8 cellular contexts compared by ENCODE assay signal in the genomic region with DNA sequence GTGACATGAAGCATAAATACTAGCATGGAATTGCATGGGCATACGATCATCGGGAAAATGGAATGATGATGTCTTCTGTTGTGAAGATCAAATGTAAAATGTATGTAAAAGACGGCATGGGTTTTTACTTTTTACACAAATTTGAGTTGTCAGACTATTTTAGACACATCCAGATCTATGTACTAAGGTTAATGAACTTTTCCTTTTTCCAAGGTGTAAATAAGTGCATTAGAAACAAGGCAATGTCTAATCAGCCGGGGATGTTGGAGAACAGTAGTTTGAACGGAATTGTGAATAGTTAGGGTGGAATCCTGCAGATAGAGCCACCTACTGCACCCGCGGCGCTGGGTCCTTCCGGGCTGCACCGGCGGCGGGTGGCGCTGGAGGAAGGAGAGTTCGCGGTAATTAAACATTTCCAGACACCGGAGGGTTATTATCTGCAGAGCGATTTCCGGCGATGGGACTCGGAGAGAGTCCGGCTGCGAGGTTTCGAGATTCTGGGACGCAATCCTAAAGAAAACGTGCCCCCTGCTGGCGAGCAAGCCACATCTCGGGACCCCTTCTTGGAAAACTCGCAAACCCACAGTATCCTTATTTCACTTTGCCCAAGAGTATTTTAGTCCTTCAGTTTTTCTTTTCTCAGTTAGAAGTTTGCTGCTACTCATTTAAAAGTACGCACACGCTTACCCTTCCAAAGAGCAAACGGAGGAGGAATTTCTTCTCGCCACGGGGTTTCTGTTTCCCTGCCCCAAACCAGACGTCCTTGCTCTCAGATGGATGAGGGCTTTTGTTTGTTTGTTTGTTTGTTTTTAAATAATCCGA. TPM values are rescaled to one million over a fixed set of nuclear protein-coding genes. Genes with fewer than 3 reads are reported as not detected.
DNase-seq lines count a peak whose midpoint lies in the region; ATAC-seq and TF ChIP-seq lines count a peak whose summit lies in the region.

No MANE protein-coding gene starts in this region.

- H3K4me1 Mint-ChIP-seq in activated naive CD4-positive, alpha-beta T cell treated with anti-CD3 and anti-CD28 coated beads for 36 hours (ENCODE audit: low read depth), result peaks cover 28% of the 10 kb centered on the region

- intact Hi-C loops in activated naive CD4-positive, alpha-beta T cell treated with anti-CD3 and anti-CD28 coated beads for 36 hours (cut with micrococcal nuclease), result loop anchor here (1.0 to 10.0 kb wide), 9 partner anchors 15 to 928 kb away; partner anchors contain the start of gene RDH14

- ATAC-seq in GM18511 (IDR thresholded peaks at IDR 0.05; ENCODE audit: unreplicated experiment), result peak; percentile 53

- H3K27me3 ChIP-seq in HL-60 (ENCODE audit: insufficient read depth, poor library complexity, severe bottlenecking), result peaks cover 67% of the 10 kb centered on the region

- H3K36me3 Mint-ChIP-seq in activated naive CD4-positive, alpha-beta T cell treated with anti-CD3 and anti-CD28 coated beads for 36 hours (ENCODE audit: low read depth), result no peaks in the 10 kb centered on the region

- DNase-seq in AG20443 (ENCODE audit: low spot score), result peak; percentile 82
- peak in 1 of 2 experiments; percentile 36 for DNase-seq in HL-60 (ENCODE audit: low read depth in 1 of 2, low spot score in 1 of 2)
- DNase-seq in NCI-H748 treated with DMSO at 0.1 percent for 48 hours (lab: John Stamatoyannopoulos, UW), result peak; percentile 86
- DNase-seq in activated naive CD4-positive, alpha-beta T cell treated with anti-CD3 and anti-CD28 coated beads for 36 hours, result peak; percentile 70
- DNase-seq in glomerular visceral epithelial cell (ENCODE audit: extremely low spot score), result peak; percentile 85
- peak; percentile 65 for DNase-seq in non-pigmented ciliary epithelial cell (ENCODE audit: low read depth)
- no peak for DNase-seq in 8988T

- H3K9me3 Mint-ChIP-seq in activated naive CD4-positive, alpha-beta T cell treated with anti-CD3 and anti-CD28 coated beads for 36 hours, result no peaks in the 10 kb centered on the region

- H3K27ac Mint-ChIP-seq in activated naive CD4-positive, alpha-beta T cell treated with anti-CD3 and anti-CD28 coated beads for 36 hours, result no peak overlapping the region

- no peak for TF ChIP-seq CTCF in HL-60 (IDR thresholded peaks at IDR 0.05; ENCODE audit: insufficient read depth, low read length)

- no peak overlapping the region for H3K27ac ChIP-seq in HL-60 (replicated peaks)

- CTCF ChIA-PET in activated naive CD4-positive, alpha-beta T cell treated with anti-CD3 and anti-CD28 coated beads for 36 hours (lab: Charles Lee), result no interaction called here

- peak overlapping the region; percentile 92 for H3K4me3 Mint-ChIP-seq in activated naive CD4-positive, alpha-beta T cell treated with anti-CD3 and anti-CD28 coated beads for 36 hours

- H3K4me3 ChIP-seq in HL-60 (replicated peaks; ENCODE audit: insufficient read depth, low read length), result peak overlapping the region; percentile 49

- H3K27me3 Mint-ChIP-seq in activated naive CD4-positive, alpha-beta T cell treated with anti-CD3 and anti-CD28 coated beads for 36 hours (ENCODE audit: low read depth), result peaks cover 56% of the 10 kb centered on the region

RNA-seq across cellular contexts. Expression of gene OSR1, which starts 4.4 kb away (rescaled TPM):
- total RNA-seq in activated naive CD4-positive, alpha-beta T cell treated with anti-CD3 and anti-CD28 coated beads for 36 hours, result not detected
